In the genomic region with DNA sequence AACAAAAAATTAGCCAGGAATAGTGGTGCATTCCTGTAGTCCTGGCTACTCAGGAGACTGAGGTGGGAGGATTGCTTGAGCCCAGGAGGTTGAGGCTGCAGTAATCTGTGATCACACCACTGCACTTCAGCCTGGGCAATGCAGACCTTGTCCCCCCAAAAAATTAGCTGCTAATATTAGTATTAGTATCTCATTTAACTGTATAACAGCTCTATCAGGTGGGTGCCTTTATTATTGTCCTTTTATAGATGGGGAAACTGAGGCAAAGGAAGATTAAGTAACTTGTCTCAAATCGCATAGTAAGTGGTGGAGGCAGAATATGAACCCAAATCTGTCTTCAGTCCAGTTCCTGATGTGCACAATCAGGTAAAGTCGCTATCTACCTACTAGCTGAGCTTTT, we compare ENCODE assay signal across 32 cellular contexts.
"Had no signal": no experiment of that assay in that cellular context is flagged by ENCODE, and none has a peak within 500 bp of the region (broad histone marks: within the 10 kb centered on the region; RNA-seq: fewer than 3 reads in every experiment).

No MANE protein-coding gene starts in this region.

- H3K27me3 ChIP-seq: adrenal gland, ascending aorta, body of pancreas, brain microvascular endothelial cell, breast epithelium had no signal

- H3K36me3 ChIP-seq: adrenal gland, ascending aorta, brain microvascular endothelial cell, breast epithelium, cardiac muscle cell had no signal

- H3K9me3 ChIP-seq: adrenal gland, ascending aorta, body of pancreas, breast epithelium had no signal

- H3K27ac ChIP-seq: adrenal gland, ascending aorta, body of pancreas, brain microvascular endothelial cell, breast epithelium, cardiac muscle cell had no signal

- DNase-seq: activated effector memory CD4-positive, alpha-beta T cell treated with anti-CD3 and anti-CD28 coated beads, Interleukin-2, amount 50 U/mL, for 16 hours; activated effector memory CD4-positive, alpha-beta T cell treated with Interleukin-2 at 50 U/mL for 16 hours; activated gamma-delta T cell; activated gamma-delta T cell treated with Interleukin-2 at 50 U/mL for 16 hours; activated naive CD4-positive, alpha-beta T cell; activated naive CD4-positive, alpha-beta T cell treated with anti-CD3 and anti-CD28 coated beads for 36 hours; activated naive CD4-positive, alpha-beta T cell treated with anti-CD3 and anti-CD28 coated beads, Interleukin-2, amount 10 ng/mL, durations not matched to agents 7 days and 5 days; activated naive CD4-positive, alpha-beta T cell treated with anti-CD3 and anti-CD28 coated beads, Interleukin-2, amount 50 U/mL, for 16 hours; activated naive CD4-positive, alpha-beta T cell treated with Interleukin-2 at 50 U/mL for 16 hours; activated naive CD8-positive, alpha-beta T cell treated with anti-CD3 and anti-CD28 coated beads for 36 hours; activated naive CD8-positive, alpha-beta T cell treated with anti-CD3 and anti-CD28 coated beads, Interleukin-2, amount 10 ng/mL, durations not matched to agents 7 days and 5 days; activated naive CD8-positive, alpha-beta T cell treated with anti-CD3 and anti-CD28 coated beads, Interleukin-2, amount 50 U/mL, for 24 hours; activated T-cell treated with anti-CD3 and anti-CD28 coated beads, Interleukin-2, amount 50 U/mL, for 1 hour; activated T-cell treated with anti-CD3 and anti-CD28 coated beads, Interleukin-2, amount 50 U/mL, for 24 hours; activated T-cell treated with anti-CD3 and anti-CD28 coated beads, Interleukin-2, amount 50 U/mL, for 4 hours; activated T-cell treated with anti-CD3 and anti-CD28 coated beads, Interleukin-2, amount 50 U/mL, for 48 hours; activated T-cell treated with anti-CD3 and anti-CD28 coated beads, Interleukin-2, amount 50 U/mL, for 72 hours; adrenal gland; amniotic stem cell; amygdala; anterior cingulate cortex; aorta; body of pancreas; brain microvascular endothelial cell; caudate nucleus; central memory CD4-positive, alpha-beta T cell; cerebellar nuclear complex had no signal

- H3K4me1 ChIP-seq: adrenal gland, ascending aorta, body of pancreas, breast epithelium had no signal

- H3K4me3 ChIP-seq: adrenal gland, ascending aorta, body of pancreas, breast epithelium, cardiac muscle cell had no signal

- ATAC-seq: activated naive CD4-positive, alpha-beta T cell treated with anti-CD3 and anti-CD28 coated beads, Interleukin-2, amount 50 U/mL, for 72 hours; activated naive CD8-positive, alpha-beta T cell treated with anti-CD3 and anti-CD28 coated beads, Interleukin-2, amount 50 U/mL, for 24 hours; activated T-cell treated with anti-CD3 and anti-CD28 coated beads, Interleukin-2, amount 50 U/mL, for 4 hours; activated T-cell treated with anti-CD3 and anti-CD28 coated beads, Interleukin-2, amount 50 U/mL, for 72 hours; activated T-helper 17 cell treated with anti-CD3 and anti-CD28 coated beads, Interleukin-2, amount 50 U/mL, for 72 hours; body of pancreas had no signal
